Comparison of ENCODE assay signal across 23 cellular contexts in the genomic region with DNA sequence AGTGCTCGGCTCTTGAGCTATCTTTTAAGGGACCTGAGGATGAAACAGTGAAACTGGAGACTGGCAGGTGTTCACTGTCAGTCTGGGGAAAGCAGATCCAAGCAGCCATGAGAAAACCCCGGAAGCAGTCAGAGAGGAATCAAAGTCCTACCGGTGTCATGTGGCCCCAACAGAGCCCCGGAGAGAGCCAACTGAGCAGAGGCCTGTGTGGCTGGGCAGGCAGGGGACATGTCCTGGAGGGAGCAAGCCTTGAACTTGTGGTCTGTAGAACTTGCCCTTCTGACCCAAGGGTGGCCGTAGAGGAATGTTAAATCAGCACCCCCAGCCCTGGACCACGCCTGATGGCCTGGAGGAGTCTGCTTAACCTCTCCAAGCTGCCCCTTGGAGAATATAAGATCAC.
"Had no signal": no experiment of that assay in that cellular context is flagged by ENCODE, and none has a peak within 500 bp of the region (broad histone marks: within the 10 kb centered on the region; RNA-seq: fewer than 3 reads in every experiment).

No MANE protein-coding gene starts in this region.

- H3K27ac ChIP-seq: lower lobe of right lung, parathyroid adenoma, prostate gland, thoracic aorta, tibial nerve, upper lobe of left lung, uterus had no signal

- FAIRE-seq: endometrium, frontal cortex, keratinocyte, small intestine had no signal

- H3K4me1 ChIP-seq: lower lobe of right lung, parathyroid adenoma, prostate gland, tibial nerve, upper lobe of left lung, uterus had no signal

- DNase-seq: cortex of kidney; effector memory CD8-positive, alpha-beta T cell; erythroblast; hypothalamus; immature natural killer cell; left ventricle myocardium superior; lower lobe of right lung; natural killer cell; occipital lobe; right cardiac atrium; small intestine; stimulated activated CD4-positive, alpha-beta T cell treated with anti-CD3 and anti-CD28 coated beads, Interleukin-15, amount 100 ng/mL, for 24 hours; stimulated activated CD4-positive, alpha-beta T cell treated with anti-CD3 and anti-CD28 coated beads, Interleukin-2, amount 100 ng/mL, for 48 hours; stimulated activated naive B cell treated with anti-CD40 and anti-IgM and Interleukin-4, amounts not matched to agents 10 μg/mL and 1 μg/mL and 100 μg/mL, for 72 hours; upper lobe of left lung; uterus had no signal

- H3K36me3 ChIP-seq: lower lobe of right lung, prostate gland, thoracic aorta, tibial nerve, upper lobe of left lung, uterus had no signal

- H3K9me3 ChIP-seq: lower lobe of right lung, prostate gland, thoracic aorta, tibial nerve, upper lobe of left lung, uterus had no signal

- H3K27me3 ChIP-seq: tibial nerve, upper lobe of left lung, uterus had no signal

- H3K4me3 ChIP-seq: lower lobe of right lung, prostate gland, thoracic aorta, tibial nerve, upper lobe of left lung, uterus had no signal

- ATAC-seq: effector memory CD8-positive, alpha-beta T cell; left ventricle myocardium superior; lower lobe of right lung; natural killer cell; right cardiac atrium; stimulated activated naive B cell treated with anti-CD40 and anti-IgM and Interleukin-4, amounts not matched to agents 10 μg/mL and 1 μg/mL and 100 μg/mL, for 72 hours had no signal
